ENCODE assay signal across 13 cellular contexts in the genomic region with DNA sequence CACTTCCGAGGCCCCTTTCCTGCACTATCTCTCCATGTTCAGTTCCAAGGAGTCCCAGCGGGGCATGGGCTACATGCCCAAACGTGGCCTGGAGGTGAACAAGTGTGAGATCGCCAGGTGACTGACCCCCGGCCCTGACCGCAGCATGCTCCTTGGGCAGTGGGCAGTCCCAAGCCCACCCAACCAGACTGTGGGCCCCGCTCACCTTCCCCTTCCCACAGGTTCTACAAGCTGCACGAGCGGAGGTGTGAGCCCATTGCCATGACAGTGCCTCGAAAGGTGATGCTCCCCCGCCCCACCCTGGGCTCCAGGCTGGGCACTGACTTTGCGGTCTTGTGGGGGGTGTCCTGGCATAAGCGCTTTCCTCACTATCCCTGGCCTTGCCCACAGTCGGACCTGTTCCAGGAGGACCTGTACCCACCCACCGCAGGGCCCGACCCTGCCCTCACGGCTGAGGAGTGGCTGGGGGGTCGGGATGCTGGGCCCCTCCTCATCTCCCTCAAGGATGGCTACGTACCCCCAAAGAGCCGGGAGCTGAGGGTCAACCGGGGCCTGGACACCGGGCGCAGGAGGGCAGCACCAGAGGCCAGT. TPM values are rescaled to one million over a fixed set of nuclear protein-coding genes. Genes with fewer than 3 reads are reported as not detected.
DNase-seq lines count a peak whose midpoint lies in the region; ATAC-seq and TF ChIP-seq lines count a peak whose summit lies in the region.
"Had no signal": no experiment of that assay in that cellular context is flagged by ENCODE, and none has a peak within 500 bp of the region (broad histone marks: within the 10 kb centered on the region; RNA-seq: fewer than 3 reads in every experiment).

No MANE protein-coding gene starts in this region.

- no peak overlapping the region for H2BK120ac ChIP-seq in mesenchymal stem cell (ENCODE audit: low read depth, low read length)

- H3K36me3 Mint-ChIP-seq in activated CD4-positive, alpha-beta T cell treated with anti-CD3 and anti-CD28 coated beads for 36 hours (ENCODE audit: low read depth): peaks cover 43% of the 10 kb centered on the region
- peaks cover 45% of the 10 kb centered on the region for H3K36me3 Mint-ChIP-seq in activated CD8-positive, alpha-beta T cell treated with anti-CD3 and anti-CD28 coated beads, Interleukin-2, amount 10 ng/mL, durations not matched to agents 7 days and 5 days (ENCODE audit: low read depth)

- H3K4me3 Mint-ChIP-seq in activated CD4-positive, alpha-beta T cell treated with anti-CD3 and anti-CD28 coated beads for 36 hours: peak overlapping the region; percentile 40
- peak overlapping the region; percentile 98 for H3K4me3 Mint-ChIP-seq in activated CD8-positive, alpha-beta T cell treated with anti-CD3 and anti-CD28 coated beads, Interleukin-2, amount 10 ng/mL, durations not matched to agents 7 days and 5 days
- H3K4me3 Mint-ChIP-seq: nephron progenitor cell had no signal

- H3K4me2 ChIP-seq in mesenchymal stem cell (ENCODE audit: low read length, poor library complexity, severe bottlenecking): no peak overlapping the region

- H3K27ac ChIP-seq in mesenchymal stem cell (ENCODE audit: low read length, poor library complexity, severe bottlenecking): no peak overlapping the region
- H3K27ac ChIP-seq: 22Rv1, body of pancreas had no signal

- peak; percentile 16 for DNase-seq in activated CD4-positive, alpha-beta T cell treated with anti-CD3 and anti-CD28 coated beads for 36 hours
- no peak for DNase-seq in activated CD4-positive, alpha-beta T cell treated with anti-CD3 and anti-CD28 coated beads for 1 hour
- DNase-seq in activated CD8-positive, alpha-beta T cell treated with anti-CD3 and anti-CD28 coated beads, Interleukin-2, amount 10 ng/mL, durations not matched to agents 7 days and 5 days: peak; percentile 28
- DNase-seq in mesenchymal stem cell: no peak
- no peak for DNase-seq in G401 (ENCODE audit: low spot score)
- no peak for DNase-seq in NCI-H2107 (lab: John Stamatoyannopoulos, UW)
- DNase-seq: kidney glomerular epithelial cell had no signal

- CTCF ChIA-PET in activated CD4-positive, alpha-beta T cell treated with anti-CD3 and anti-CD28 coated beads for 36 hours (lab: Charles Lee): no interaction called here
- CTCF ChIA-PET in activated CD8-positive, alpha-beta T cell treated with anti-CD3 and anti-CD28 coated beads, Interleukin-2, amount 10 ng/mL, durations not matched to agents 7 days and 5 days (lab: Charles Lee): interaction anchor here (3.2 to 5.2 kb wide), 2 partner anchors 45 to 96 kb away, joined by 19 to 54 read pairs; a partner anchor contains a TSS

- H4K91ac ChIP-seq in mesenchymal stem cell (ENCODE audit: low read length): no peak overlapping the region

- peak overlapping the region; percentile 55 for H3K27ac Mint-ChIP-seq in activated CD4-positive, alpha-beta T cell treated with anti-CD3 and anti-CD28 coated beads for 36 hours
- H3K27ac Mint-ChIP-seq in activated CD8-positive, alpha-beta T cell treated with anti-CD3 and anti-CD28 coated beads, Interleukin-2, amount 10 ng/mL, durations not matched to agents 7 days and 5 days: peak overlapping the region; percentile 99
- H3K27ac Mint-ChIP-seq: nephron progenitor cell had no signal

- H2BK5ac ChIP-seq in mesenchymal stem cell (ENCODE audit: low read depth, low read length, poor library complexity, severe bottlenecking): no peak overlapping the region

- H3K4ac ChIP-seq in mesenchymal stem cell (ENCODE audit: low read depth in 1 of 2, low read length in 2 of 2): no peak overlapping the region

- TF ChIP-seq POLR2A in GM18505 (IDR thresholded peaks at IDR 0.05; ENCODE audit: borderline replicate concordance, extremely low read depth, insufficient read depth, insufficient read length): peak; percentile 10

- intact Hi-C loops in activated CD4-positive, alpha-beta T cell treated with anti-CD3 and anti-CD28 coated beads for 36 hours (cut with DNase I, micrococcal nuclease): no loop called here

- H3K79me1 ChIP-seq in mesenchymal stem cell (replicated peaks; ENCODE audit: low read length, poor library complexity, severe bottlenecking): peaks cover 11% of the 10 kb centered on the region

- in situ Hi-C loops in G401 (cut with HindIII; ENCODE audit: low sequenced_read_pairs): no loop called here

- no peak overlapping the region for H3K18ac ChIP-seq in mesenchymal stem cell (ENCODE audit: low read depth in 1 of 2, low read length in 2 of 2)

- 91% methylated on average over 18 of the region's 23 CpGs for WGBS in mesenchymal stem cell

- H4K8ac ChIP-seq in mesenchymal stem cell (ENCODE audit: low read length): peak overlapping the region; percentile 28

- ATAC-seq in activated CD4-positive, alpha-beta T cell treated with anti-CD3 and anti-CD28 coated beads for 36 hours: no peak
- no peak for ATAC-seq in GM18505 (IDR thresholded peaks at IDR 0.05; ENCODE audit: unreplicated experiment)
- no peak for ATAC-seq in activated CD8-positive, alpha-beta T cell treated with anti-CD3 and anti-CD28 coated beads, Interleukin-2, amount 10 ng/mL, durations not matched to agents 7 days and 5 days
- no peak for ATAC-seq in HG02970 (IDR thresholded peaks at IDR 0.05; ENCODE audit: low FRiP score, unreplicated experiment)
- ATAC-seq: body of pancreas had no signal

- H3K4me1 Mint-ChIP-seq in activated CD4-positive, alpha-beta T cell treated with anti-CD3 and anti-CD28 coated beads for 36 hours: peaks cover 15% of the 10 kb centered on the region
- peaks cover 16% of the 10 kb centered on the region for H3K4me1 Mint-ChIP-seq in activated CD8-positive, alpha-beta T cell treated with anti-CD3 and anti-CD28 coated beads, Interleukin-2, amount 10 ng/mL, durations not matched to agents 7 days and 5 days (ENCODE audit: low read depth)

- H3K9me3 Mint-ChIP-seq in activated CD4-positive, alpha-beta T cell treated with anti-CD3 and anti-CD28 coated beads for 36 hours (ENCODE audit: low read depth): no peaks in the 10 kb centered on the region
- no peaks in the 10 kb centered on the region for H3K9me3 Mint-ChIP-seq in activated CD8-positive, alpha-beta T cell treated with anti-CD3 and anti-CD28 coated beads, Interleukin-2, amount 10 ng/mL, durations not matched to agents 7 days and 5 days (ENCODE audit: insufficient read depth)
- H3K9me3 Mint-ChIP-seq: nephron progenitor cell had no signal

- no peak overlapping the region for H3K9ac ChIP-seq in mesenchymal stem cell (ENCODE audit: low read length)

- peaks cover 24% of the 10 kb centered on the region for H3K4me1 ChIP-seq in mesenchymal stem cell (ENCODE audit: control insufficient read depth, insufficient read depth, low read depth, low read length)

- no peak overlapping the region for H3K23ac ChIP-seq in mesenchymal stem cell (ENCODE audit: low read length in 2 of 2)

- H2AK5ac ChIP-seq in mesenchymal stem cell (ENCODE audit: low read length, severe bottlenecking): no peak overlapping the region

- POLR2A ChIA-PET in activated CD4-positive, alpha-beta T cell treated with anti-CD3 and anti-CD28 coated beads for 36 hours (lab: Charles Lee): no interaction called here
- POLR2A ChIA-PET in activated CD8-positive, alpha-beta T cell treated with anti-CD3 and anti-CD28 coated beads, Interleukin-2, amount 10 ng/mL, durations not matched to agents 7 days and 5 days (lab: Charles Lee): interaction anchor here (1.1 to 5.0 kb wide), 2 partner anchors 48 to 121 kb away, joined by 3 to 34 read pairs; a partner anchor contains a TSS

- no peaks in the 10 kb centered on the region for H3K27me3 Mint-ChIP-seq in activated CD4-positive, alpha-beta T cell treated with anti-CD3 and anti-CD28 coated beads for 36 hours
- H3K27me3 Mint-ChIP-seq in activated CD8-positive, alpha-beta T cell treated with anti-CD3 and anti-CD28 coated beads, Interleukin-2, amount 10 ng/mL, durations not matched to agents 7 days and 5 days (ENCODE audit: low read depth): no peaks in the 10 kb centered on the region

- H3K14ac ChIP-seq in mesenchymal stem cell (ENCODE audit: low read length in 2 of 2): no peak overlapping the region

- no peak overlapping the region for H3K4me3 ChIP-seq in mesenchymal stem cell (ENCODE audit: insufficient read depth in 1 of 2, low read depth in 1 of 2, low read length in 2 of 2)
- H3K4me3 ChIP-seq: body of pancreas, transverse colon had no signal

- peaks cover 0 to 22% of the 10 kb centered on the region in 2 experiments for H3K36me3 ChIP-seq in mesenchymal stem cell (ENCODE audit: control insufficient read depth in 1 of 2, insufficient read depth in 2 of 2, low read depth in 1 of 2, low read length in 2 of 2)
- H3K36me3 ChIP-seq: transverse colon had no signal

- no peaks in the 10 kb centered on the region for H3K9me3 ChIP-seq in mesenchymal stem cell (ENCODE audit: control insufficient read depth, low read length)
- H3K9me3 ChIP-seq: body of pancreas, transverse colon had no signal

- H2AFZ ChIP-seq in mesenchymal stem cell (ENCODE audit: low read depth, low read length): no peak overlapping the region

- H2BK15ac ChIP-seq in mesenchymal stem cell (ENCODE audit: low read depth, poor library complexity, severe bottlenecking): no peak overlapping the region

- no peak overlapping the region for H2BK12ac ChIP-seq in mesenchymal stem cell (ENCODE audit: low read length in 2 of 2)

- peaks cover 0 to 9% of the 10 kb centered on the region in 2 experiments for H3K27me3 ChIP-seq in mesenchymal stem cell (ENCODE audit: control insufficient read depth in 1 of 2, insufficient read depth in 1 of 2, low read length in 2 of 2)
- H3K27me3 ChIP-seq: body of pancreas, transverse colon had no signal

RNA-seq across cellular contexts. Expression of a gene that starts 4.7 kb away (rescaled TPM):
- total RNA-seq in activated CD4-positive, alpha-beta T cell treated with anti-CD3 and anti-CD28 coated beads for 36 hours: 1,000 to 10,000 TPM in 1 of 2 experiments, 100 to 1,000 TPM in 1; 997 to 1,175 TPM
- total RNA-seq in activated CD8-positive, alpha-beta T cell treated with anti-CD3 and anti-CD28 coated beads, Interleukin-2, amount 10 ng/mL, durations not matched to agents 7 days and 5 days: 1,000 to 10,000 TPM; 1,875 to 1,983 TPM
- polyA plus RNA-seq in mesenchymal stem cell (2013, experiment 1 of 2): 1.0 TPM
- polyA plus RNA-seq in mesenchymal stem cell (2013, experiment 2 of 2): 0.79 TPM
- 35.9 and 41.8 TPM in 2 replicates for total RNA-seq in G401 (2014; rRNA removed; shearing (Covaris generic))

RNA-seq across cellular contexts. Expression of a gene that starts 5.4 kb away (rescaled TPM):
- 100 to 1,000 TPM; 188 to 190 TPM for total RNA-seq in activated CD4-positive, alpha-beta T cell treated with anti-CD3 and anti-CD28 coated beads for 36 hours
- 100 to 1,000 TPM; 205 to 212 TPM for total RNA-seq in activated CD8-positive, alpha-beta T cell treated with anti-CD3 and anti-CD28 coated beads, Interleukin-2, amount 10 ng/mL, durations not matched to agents 7 days and 5 days
- 347 TPM for polyA plus RNA-seq in mesenchymal stem cell (2013, experiment 1 of 2)
- 331 TPM for polyA plus RNA-seq in mesenchymal stem cell (2013, experiment 2 of 2)
- total RNA-seq in G401 (2014; rRNA removed; shearing (Covaris generic)): 39.0 and 103 TPM in 2 replicates

RNA-seq across cellular contexts. Expression of a gene that starts 5.6 kb away (rescaled TPM):
- total RNA-seq in activated CD4-positive, alpha-beta T cell treated with anti-CD3 and anti-CD28 coated beads for 36 hours: 10 to 100 TPM; 24.4 to 99.3 TPM
- total RNA-seq in activated CD8-positive, alpha-beta T cell treated with anti-CD3 and anti-CD28 coated beads, Interleukin-2, amount 10 ng/mL, durations not matched to agents 7 days and 5 days: 100 to 1,000 TPM; 115 to 123 TPM
- 12.8 TPM for polyA plus RNA-seq in mesenchymal stem cell (2013, experiment 1 of 2)
- 11.0 TPM for polyA plus RNA-seq in mesenchymal stem cell (2013, experiment 2 of 2)
- 57.9 and 108 TPM in 2 replicates for total RNA-seq in G401 (2014; rRNA removed; shearing (Covaris generic))

RNA-seq across cellular contexts. Expression of a gene that starts 11.0 kb away (rescaled TPM):
- total RNA-seq in activated CD4-positive, alpha-beta T cell treated with anti-CD3 and anti-CD28 coated beads for 36 hours: 10 to 100 TPM; 17.4 to 18.9 TPM
- total RNA-seq in activated CD8-positive, alpha-beta T cell treated with anti-CD3 and anti-CD28 coated beads, Interleukin-2, amount 10 ng/mL, durations not matched to agents 7 days and 5 days: 10 to 100 TPM; 28.9 to 32.8 TPM
- 8.7 TPM for polyA plus RNA-seq in mesenchymal stem cell (2013, experiment 1 of 2)
- polyA plus RNA-seq in mesenchymal stem cell (2013, experiment 2 of 2): 8.5 TPM
- total RNA-seq in G401 (2014; rRNA removed; shearing (Covaris generic)): 0.75 and 7.5 TPM in 2 replicates

Comparison
In these comparisons a context has a peak if more than half of its experiments do, and no peak if none do; other contexts are left out.
1. DNase-seq: peak in activated CD4-positive, alpha-beta T cell treated with anti-CD3 and anti-CD28 coated beads for 36 hours (single experiment) and activated CD8-positive, alpha-beta T cell treated with anti-CD3 and anti-CD28 coated beads, Interleukin-2, amount 10 ng/mL, durations not matched to agents 7 days and 5 days (single experiment); none in activated CD4-positive, alpha-beta T cell treated with anti-CD3 and anti-CD28 coated beads for 1 hour (single experiment), mesenchymal stem cell (single experiment), G401 (single experiment) and NCI-H2107 (single experiment).
2. RNA of a gene that starts 4.7 kb away (total RNA-seq): 1,875 to 1,983 TPM in activated CD8-positive, alpha-beta T cell treated with anti-CD3 and anti-CD28 coated beads, Interleukin-2, amount 10 ng/mL, durations not matched to agents 7 days and 5 days and 997 to 1,175 TPM in activated CD4-positive, alpha-beta T cell treated with anti-CD3 and anti-CD28 coated beads for 36 hours; 35.9 to 41.8 TPM in G401; every median in the first group is over 10 times any median in the second.